1 cellular context compared by ENCODE assay signal in genomic region chr3:171365489-171365888, GRCh38.
A peak's percentile ranks its signal among the peaks of the same experiment; 100 is the strongest.
TF ChIP-seq lines count a peak whose summit lies in the region.

No MANE protein-coding gene starts in this region.

TF ChIP-seq in SK-N-SH, 30 proteins besides CTCF, POLR2A, EP300 and RAD21 (continued from another document):
- TF ChIP-seq SMC3 (IDR thresholded peaks at IDR 0.05; ENCODE audit: low read depth, low read length) (no peak), TCF12 (IDR thresholded peaks at IDR 0.05) (peak; percentile 39; the same call in 1 of the 2 replicates), ELF1 (IDR thresholded peaks at IDR 0.05) (no peak)
